Comparison of ENCODE assay signal across 21 cellular contexts in the genomic region with DNA sequence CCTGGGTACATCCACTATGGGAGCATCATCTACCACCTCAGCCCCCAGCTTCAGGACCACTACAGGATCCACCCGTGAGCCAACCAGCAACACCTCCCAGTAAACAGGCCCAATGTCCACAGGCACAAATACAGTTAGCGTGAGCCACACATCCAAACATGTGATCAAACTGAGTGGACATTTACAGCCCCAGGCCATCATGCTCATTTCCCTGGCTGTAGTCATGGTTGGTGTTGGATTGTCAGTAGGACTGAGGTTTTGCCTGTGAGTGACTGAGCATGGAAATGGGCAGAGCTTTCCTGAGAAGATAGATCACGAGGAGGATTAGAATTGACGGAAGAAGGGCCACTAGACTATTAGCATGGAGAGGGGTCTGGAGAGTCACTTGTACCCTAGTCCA. TPM values are rescaled to one million over a fixed set of nuclear protein-coding genes. Genes with fewer than 3 reads are reported as not detected.
DNase-seq lines count a peak whose midpoint lies in the region; ATAC-seq, FAIRE-seq and TF ChIP-seq lines count a peak whose summit lies in the region.
"Had no signal": no experiment of that assay in that cellular context is flagged by ENCODE, and none has a peak within 500 bp of the region (broad histone marks: within the 10 kb centered on the region; RNA-seq: fewer than 3 reads in every experiment).

No MANE protein-coding gene starts in this region.

- no peaks in the 10 kb centered on the region for H3K36me3 ChIP-seq in mammary epithelial cell (ENCODE audit: insufficient read depth, low read length)
- no peaks in the 10 kb centered on the region for H3K36me3 ChIP-seq in breast epithelium
- no peaks in the 10 kb centered on the region for H3K36me3 ChIP-seq in bronchial epithelial cell (ENCODE audit: control insufficient read depth, insufficient read depth, low read length)
- H3K36me3 ChIP-seq: HAP-1 had no signal

- no peak for TF ChIP-seq CTCF in mammary epithelial cell (conservative IDR thresholded peaks at IDR 0.05 in 1 of 2, IDR thresholded peaks at IDR 0.05 in 1 of 2; ENCODE audit: extremely low read depth in 1 of 2, insufficient read depth in 1 of 2, low read depth in 1 of 2, low read length in 2 of 2)
- TF ChIP-seq CTCF in breast epithelium (IDR thresholded peaks at IDR 0.05), result no peak
- TF ChIP-seq CTCF in bronchial epithelial cell (IDR thresholded peaks at IDR 0.05; ENCODE audit: insufficient read depth, low read length, severe bottlenecking), result no peak

- in situ Hi-C loops in mammary epithelial cell (cut with MboI; ENCODE audit: low sequenced_read_pairs in 2 of 2), result no loop called here

- no peak for TF ChIP-seq POLR2A in breast epithelium (IDR thresholded peaks at IDR 0.05)

- H3K27ac ChIP-seq in mammary epithelial cell (ENCODE audit: insufficient read depth, low read depth, low read length), result no peak overlapping the region
- no peak overlapping the region for H3K27ac ChIP-seq in breast epithelium
- H3K27ac ChIP-seq: 22Rv1, A549, C4-2B, HL-60 had no signal

- dilution Hi-C loops in mammary epithelial cell (cut with HindIII; ENCODE audit: low sequenced_read_pairs), result no loop called here

- H3K9me3 ChIP-seq in mammary epithelial cell (replicated peaks; ENCODE audit: insufficient read depth, low read length) (no peaks in the 10 kb centered on the region), breast epithelium (no peaks in the 10 kb centered on the region)
- H3K9me3 ChIP-seq: A549, HAP-1 had no signal

- H3K4me2 ChIP-seq in mammary epithelial cell (ENCODE audit: insufficient read depth, low read depth, low read length), result no peak overlapping the region
- H3K4me2 ChIP-seq: A549 had no signal

- H3K4me1 Mint-ChIP-seq in stimulated activated naive CD8-positive, alpha-beta T cell treated with anti-CD3 and anti-CD28 coated beads, Interleukin-15, amount 100 ng/mL, for 72 hours, result no peaks in the 10 kb centered on the region

- H3K27me3 Mint-ChIP-seq in stimulated activated naive CD8-positive, alpha-beta T cell treated with anti-CD3 and anti-CD28 coated beads, Interleukin-15, amount 100 ng/mL, for 72 hours, result peaks cover 10% of the 10 kb centered on the region

- FAIRE-seq in bronchial epithelial cell (lab: Jason Lieb, UNC), result peak; percentile 84
- FAIRE-seq: A549 had no signal

- H2AFZ ChIP-seq in mammary epithelial cell (ENCODE audit: low read depth, low read length), result no peak overlapping the region

- ATAC-seq in esophagus mucosa (peak; percentile 18), HG02571 (IDR thresholded peaks at IDR 0.05; ENCODE audit: unreplicated experiment) (no peak), HG03039 (IDR thresholded peaks at IDR 0.05; ENCODE audit: unreplicated experiment) (no peak)
- no peak for ATAC-seq in stimulated activated naive CD8-positive, alpha-beta T cell treated with anti-CD3 and anti-CD28 coated beads, Interleukin-15, amount 100 ng/mL, for 72 hours
- ATAC-seq: A549 had no signal

- no peak overlapping the region for H3K4me3 Mint-ChIP-seq in stimulated activated naive CD8-positive, alpha-beta T cell treated with anti-CD3 and anti-CD28 coated beads, Interleukin-15, amount 100 ng/mL, for 72 hours
- H3K4me3 Mint-ChIP-seq: CD4-positive, alpha-beta T cell; IgD-negative memory B cell had no signal

- no peak overlapping the region for H3K9ac ChIP-seq in mammary epithelial cell (ENCODE audit: insufficient read depth, low read length)

- no peaks in the 10 kb centered on the region for H3K4me1 ChIP-seq in mammary epithelial cell (ENCODE audit: insufficient read depth, low read length)
- no peaks in the 10 kb centered on the region for H3K4me1 ChIP-seq in breast epithelium
- H3K4me1 ChIP-seq: A549 had no signal

- H3K27ac Mint-ChIP-seq in stimulated activated naive CD8-positive, alpha-beta T cell treated with anti-CD3 and anti-CD28 coated beads, Interleukin-15, amount 100 ng/mL, for 72 hours, result no peak overlapping the region
- H3K27ac Mint-ChIP-seq: CD4-positive, alpha-beta T cell had no signal

- no peaks in the 10 kb centered on the region for H3K27me3 ChIP-seq in mammary epithelial cell (ENCODE audit: insufficient read depth, low read length)
- H3K27me3 ChIP-seq in breast epithelium, result no peaks in the 10 kb centered on the region
- no peaks in the 10 kb centered on the region for H3K27me3 ChIP-seq in bronchial epithelial cell (ENCODE audit: control insufficient read depth, insufficient read depth, low read length)

- CTCF ChIA-PET in mammary epithelial cell (lab: Charles Lee; ENCODE audit: low non-redundant PET), result no interaction called here

- H3K4me3 ChIP-seq in mammary epithelial cell (replicated peaks in 1 of 3; ENCODE audit: insufficient read depth in 1 of 3, low read depth in 2 of 3, low read length in 3 of 3), result no peak overlapping the region
- H3K4me3 ChIP-seq in breast epithelium, result no peak overlapping the region
- no peak overlapping the region for H3K4me3 ChIP-seq in bronchial epithelial cell (ENCODE audit: low read depth, low read length)
- H3K4me3 ChIP-seq: A549, HAP-1 had no signal

- intact Hi-C loops in mammary epithelial cell (cut with micrococcal nuclease), result no loop called here
- intact Hi-C loops in breast epithelium (cut with DNase I; ENCODE audit: low total_unique reads), result no loop called here

- DNase-seq in mammary epithelial cell (peak; percentile 11), breast epithelium (ENCODE audit: low spot score in 2 of 2) (no peak), bronchial epithelial cell (ENCODE audit: low read depth) (peak; percentile 23)
- DNase-seq in stimulated activated naive CD8-positive, alpha-beta T cell treated with anti-CD3 and anti-CD28 coated beads, Interleukin-15, amount 100 ng/mL, for 72 hours, result no peak
- DNase-seq: AML-193; CD4-positive, alpha-beta T cell; DMS153; DMS79 treated with DMSO at 0.1 percent for 48 hours; GF-D8 had no signal

- H3K9me3 Mint-ChIP-seq in stimulated activated naive CD8-positive, alpha-beta T cell treated with anti-CD3 and anti-CD28 coated beads, Interleukin-15, amount 100 ng/mL, for 72 hours, result no peaks in the 10 kb centered on the region
- H3K9me3 Mint-ChIP-seq: CD4-positive, alpha-beta T cell; IgD-negative memory B cell had no signal

- no TSS peak for BruUV-seq in mammary epithelial cell (replicated peaks; lab: Mats Ljungman, UMichigan)

- WGBS in mammary epithelial cell (ENCODE audit: low coverage, missing lambda C conversion rate), result 96% methylated on average over 4 of the region's 4 CpGs

- no peaks in the 10 kb centered on the region for H4K20me1 ChIP-seq in mammary epithelial cell (ENCODE audit: insufficient read depth, low read length)

- no peaks in the 10 kb centered on the region for H3K79me2 ChIP-seq in mammary epithelial cell (ENCODE audit: insufficient read depth, low read length)

RNA-seq across cellular contexts. Expression of a gene that starts 10.7 kb away (rescaled TPM):
- total RNA-seq in mammary epithelial cell, result not detected
- polyA plus RNA-seq in mammary epithelial cell, result not detected
- not detected for polyA minus RNA-seq in mammary epithelial cell
- not detected for total RNA-seq in breast epithelium
- total RNA-seq in bronchial epithelial cell, result 0.53 and 2.2 TPM in 2 replicates
- 721 TPM for total RNA-seq in esophagus mucosa
- total RNA-seq: CD4-positive, alpha-beta T cell; H4; HT1080 had no signal
- polyA plus RNA-seq: A549, BJ, IgD-negative memory B cell had no signal

RNA-seq across cellular contexts. Expression of a gene that starts 32.0 kb away (rescaled TPM):
- total RNA-seq in mammary epithelial cell (not detected), breast epithelium (not detected), bronchial epithelial cell (under 0.01 TPM in 1 of 2 replicates, not detected in the other), esophagus mucosa (1.00 TPM)
- 0.03 TPM for polyA plus RNA-seq in mammary epithelial cell
- polyA minus RNA-seq in mammary epithelial cell, result not detected
- total RNA-seq: CD4-positive, alpha-beta T cell; H4; HT1080 had no signal
- polyA plus RNA-seq: BJ, IgD-negative memory B cell had no signal

RNA-seq across cellular contexts. Expression of a gene that starts 37.5 kb away (rescaled TPM):
- total RNA-seq in mammary epithelial cell (not detected), breast epithelium (not detected), bronchial epithelial cell (under 0.01 TPM in 1 of 2 replicates, not detected in the other), esophagus mucosa (0.88 TPM)
- not detected for polyA plus RNA-seq in mammary epithelial cell
- polyA minus RNA-seq in mammary epithelial cell, result not detected
- total RNA-seq: CD4-positive, alpha-beta T cell; H4; HT1080 had no signal
- polyA plus RNA-seq: A549, BJ, IgD-negative memory B cell had no signal

RNA-seq across cellular contexts. Expression of a gene that starts 40.8 kb away (rescaled TPM):
- total RNA-seq in mammary epithelial cell (not detected), breast epithelium (not detected), bronchial epithelial cell (not detected in 2 replicates), esophagus mucosa (9.0 TPM)
- not detected for polyA plus RNA-seq in mammary epithelial cell
- polyA minus RNA-seq in mammary epithelial cell, result not detected
- total RNA-seq: CD4-positive, alpha-beta T cell; H4; HT1080 had no signal
- polyA plus RNA-seq: A549, BJ had no signal

RNA-seq across cellular contexts. Expression of a gene that starts 58.8 kb away (rescaled TPM):
- total RNA-seq in mammary epithelial cell (10 to 100 TPM; 17.7 to 25.7 TPM), breast epithelium (10 to 100 TPM; 15.7 to 19.2 (median 16.8) TPM), bronchial epithelial cell (24.6 and 26.3 TPM in 2 replicates), esophagus mucosa (26.3 TPM)
- polyA plus RNA-seq in mammary epithelial cell, result 23.6 TPM
- 24.7 TPM for polyA minus RNA-seq in mammary epithelial cell

Comparison
In these comparisons a context has a peak if more than half of its experiments do, and no peak if none do; other contexts are left out.
1. DNase-seq: peak in mammary epithelial cell (single experiment) and bronchial epithelial cell (single experiment); none in breast epithelium (0 of 2) and stimulated activated naive CD8-positive, alpha-beta T cell treated with anti-CD3 and anti-CD28 coated beads, Interleukin-15, amount 100 ng/mL, for 72 hours (0 of 2).
2. RNA of a gene that starts 10.7 kb away (total RNA-seq): 721 TPM in esophagus mucosa (single experiment); 0.53 to 2.2 TPM in bronchial epithelial cell, not detected in mammary epithelial cell and not detected in breast epithelium; every median in the first group is over 100 times any median in the second.